ENCODE assay signal across 12 cellular contexts in the genomic region with DNA sequence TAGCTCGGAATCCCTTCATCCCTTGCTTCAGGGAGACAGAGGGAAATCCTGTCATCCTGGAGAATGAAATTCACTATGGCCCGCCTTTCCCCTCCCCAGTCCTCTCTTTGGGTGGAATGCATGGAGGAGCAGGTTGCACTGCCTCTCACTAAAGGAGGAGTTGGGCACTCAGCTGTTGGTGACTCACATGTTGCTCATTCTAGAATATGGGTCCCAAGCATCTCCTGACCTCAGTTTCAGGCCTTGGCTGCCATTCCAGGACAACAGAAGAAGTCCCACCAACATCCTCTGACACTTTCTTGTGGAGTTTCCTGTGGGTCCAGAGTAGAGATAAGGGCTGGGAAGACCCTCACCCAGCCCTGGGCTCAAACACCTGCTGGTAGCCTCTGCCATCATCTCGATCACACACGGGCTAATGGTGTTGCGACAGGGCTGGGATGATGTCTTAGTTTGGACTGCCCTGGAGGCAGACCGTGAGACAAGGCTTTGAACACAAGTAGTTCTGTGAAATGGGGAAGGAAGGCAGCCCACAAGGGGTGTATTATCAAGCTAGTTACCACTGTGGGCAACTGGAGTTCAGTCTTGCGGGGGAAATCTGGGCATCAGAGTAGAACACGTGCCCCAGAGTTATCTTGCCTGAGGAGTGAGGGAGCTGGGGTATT. TPM values are rescaled to one million over a fixed set of nuclear protein-coding genes. Genes with fewer than 3 reads are reported as not detected.
DNase-seq lines count a peak whose midpoint lies in the region; ATAC-seq and TF ChIP-seq lines count a peak whose summit lies in the region.
"Had no signal": no experiment of that assay in that cellular context is flagged by ENCODE, and none has a peak within 500 bp of the region (broad histone marks: within the 10 kb centered on the region; RNA-seq: fewer than 3 reads in every experiment).

No MANE protein-coding gene starts in this region.

- TF ChIP-seq CTCF in chondrocyte (IDR thresholded peaks at IDR 0.05) (no peak), neutrophil (IDR thresholded peaks at IDR 0.05) (no peak)

- no peaks in the 10 kb centered on the region for H3K36me3 Mint-ChIP-seq in chondrocyte (ENCODE audit: low read depth)

- DNase-seq in GF-D8 (lab: John Stamatoyannopoulos, UW) (peak; percentile 56), NOMO-1 treated with DMSO at 0.1 percent for 48 hours (lab: John Stamatoyannopoulos, UW; ENCODE audit: unreplicated experiment) (peak; percentile 58), chondrocyte (ENCODE audit: low spot score) (no peak), SHP77 treated with DMSO at 0.1 percent for 48 hours (lab: John Stamatoyannopoulos, UW) (no peak)
- no peak for DNase-seq in activated CD4-positive, alpha-beta T cell treated with anti-CD3 and anti-CD28 coated beads for 1 hour
- DNase-seq: activated T-cell treated with anti-CD3 and anti-CD28 coated beads, Interleukin-2, amount 50 U/mL, for 4 hours; T-helper 2 cell had no signal

- H3K36me3 ChIP-seq in neutrophil: no peaks in the 10 kb centered on the region
- H3K36me3 ChIP-seq: vagina had no signal

- H3K27me3 Mint-ChIP-seq in chondrocyte (ENCODE audit: low read depth): no peaks in the 10 kb centered on the region

- ATAC-seq in GM18511 (IDR thresholded peaks at IDR 0.05; ENCODE audit: unreplicated experiment) (no peak), HG02840 (IDR thresholded peaks at IDR 0.05; ENCODE audit: low FRiP score, unreplicated experiment) (no peak)
- ATAC-seq: activated T-cell treated with anti-CD3 and anti-CD28 coated beads, Interleukin-2, amount 50 U/mL, for 4 hours had no signal

- peaks cover 3% of the 10 kb centered on the region for H3K9me3 Mint-ChIP-seq in chondrocyte (ENCODE audit: low read depth)
- H3K9me3 Mint-ChIP-seq: activated T-cell treated with anti-CD3 and anti-CD28 coated beads, Interleukin-2, amount 50 U/mL, for 4 hours had no signal

- no peak overlapping the region for H3K4me3 Mint-ChIP-seq in chondrocyte (ENCODE audit: unreplicated experiment)
- H3K4me3 Mint-ChIP-seq: activated T-cell treated with anti-CD3 and anti-CD28 coated beads, Interleukin-2, amount 50 U/mL, for 4 hours had no signal

- peaks cover 86 to 93% of the 10 kb centered on the region in 2 experiments for H3K4me1 ChIP-seq in neutrophil (ENCODE audit: control insufficient read depth in 1 of 2, insufficient read depth in 1 of 2, low read depth in 1 of 2, low read length in 1 of 2)
- H3K4me1 ChIP-seq: parathyroid adenoma had no signal

- no peaks in the 10 kb centered on the region for H3K9me3 ChIP-seq in neutrophil
- H3K9me3 ChIP-seq: vagina had no signal

- H3K27ac ChIP-seq in neutrophil: peak overlapping the region; percentile 89
- H3K27ac ChIP-seq: parathyroid adenoma, vagina had no signal

- H3K4me3 ChIP-seq in neutrophil (ENCODE audit: low read depth in 1 of 2, low read length in 1 of 2): no peak overlapping the region
- H3K4me3 ChIP-seq: vagina had no signal

- no peaks in the 10 kb centered on the region for H3K27me3 ChIP-seq in neutrophil
- H3K27me3 ChIP-seq: vagina had no signal

- peaks cover 73% of the 10 kb centered on the region for H3K4me1 Mint-ChIP-seq in chondrocyte (ENCODE audit: low read depth)

- H3K27ac Mint-ChIP-seq in chondrocyte (ENCODE audit: unreplicated experiment): peak overlapping the region; percentile 38

RNA-seq across cellular contexts. Expression of gene RNF24, which starts 52.4 kb away (rescaled TPM):
- 13.3 to 22.4 TPM (median 18.9 TPM) in 3 replicates for total RNA-seq in chondrocyte

Comparison
In these comparisons a context has a peak if more than half of its experiments do, and no peak if none do; other contexts are left out.
1. DNase-seq: peak in GF-D8 (single experiment) and NOMO-1 treated with DMSO at 0.1 percent for 48 hours (single experiment); none in chondrocyte (single experiment), SHP77 treated with DMSO at 0.1 percent for 48 hours (single experiment) and activated CD4-positive, alpha-beta T cell treated with anti-CD3 and anti-CD28 coated beads for 1 hour (single experiment).